20 cellular contexts compared by ENCODE assay signal in genomic region chr14:72743626-72744025, GRCh38.
DNase-seq lines count a peak whose midpoint lies in the region; ATAC-seq and TF ChIP-seq lines count a peak whose summit lies in the region.
"Had no signal": no experiment of that assay in that cellular context is flagged by ENCODE, and none has a peak within 500 bp of the region (broad histone marks: within the 10 kb centered on the region; RNA-seq: fewer than 3 reads in every experiment).

No MANE protein-coding gene starts in this region.

- BruUV-seq in PC-9 (replicated peaks; lab: Mats Ljungman, UMichigan) = no TSS peak

- ATAC-seq in GM19351 (IDR thresholded peaks at IDR 0.05; ENCODE audit: unreplicated experiment) = no peak
- ATAC-seq: GM23338; stimulated activated memory B cell treated with anti-CD40 and anti-IgM and Interleukin-4, amounts not matched to agents 10 μg/mL and 1 μg/mL and 100 μg/mL, for 72 hours had no signal

- intact Hi-C loops in PC-9 (cut with micrococcal nuclease; ENCODE audit: unreplicated experiment) = no loop called here

- peaks cover 8 to 17% (median 12%) of the 10 kb centered on the region in 5 experiments for H3K9me3 Mint-ChIP-seq in brain
- peaks cover 7% of the 10 kb centered on the region for H3K9me3 Mint-ChIP-seq in type B pancreatic cell
- H3K9me3 Mint-ChIP-seq: stimulated activated memory B cell treated with anti-CD40 and anti-IgM and Interleukin-4, amounts not matched to agents 10 μg/mL and 1 μg/mL and 100 μg/mL, for 72 hours had no signal

- TF ChIP-seq CTCF in brain (conservative IDR thresholded peaks at IDR 0.05) = no peak
- TF ChIP-seq CTCF in type B pancreatic cell (conservative IDR thresholded peaks at IDR 0.05) = no peak
- no peak for TF ChIP-seq CTCF in PC-9 (conservative IDR thresholded peaks at IDR 0.05)

- H3K27me3 ChIP-seq in layer of hippocampus (ENCODE audit: control insufficient read depth, insufficient read depth, low read length) = no peaks in the 10 kb centered on the region
- peaks cover 72% of the 10 kb centered on the region for H3K27me3 ChIP-seq in PC-9 (ENCODE audit: insufficient read depth, low read depth)
- H3K27me3 ChIP-seq: uterus had no signal

- H3K4me3 Mint-ChIP-seq in brain = peak overlapping the region in 1 of 5 experiments; percentile 42
- H3K4me3 Mint-ChIP-seq in type B pancreatic cell = no peak overlapping the region
- H3K4me3 Mint-ChIP-seq: activated naive CD4-positive, alpha-beta T cell treated with anti-CD3 and anti-CD28 coated beads, Interleukin-2, amount 10 ng/mL, durations not matched to agents 7 days and 5 days; GM23338; stimulated activated memory B cell treated with anti-CD40 and anti-IgM and Interleukin-4, amounts not matched to agents 10 μg/mL and 1 μg/mL and 100 μg/mL, for 72 hours had no signal

- no peaks in the 10 kb centered on the region for H3K36me3 ChIP-seq in PC-9 (ENCODE audit: low read depth)
- H3K36me3 ChIP-seq: prostate gland, uterus had no signal

- H3K27ac ChIP-seq in layer of hippocampus (ENCODE audit: low read depth, low read length) (peak overlapping the region; percentile 1), PC-9 (no peak overlapping the region)
- H3K27ac ChIP-seq: prostate gland, uterus had no signal

- H4K20me1 ChIP-seq in PC-9 (ENCODE audit: insufficient read depth) = no peaks in the 10 kb centered on the region

- no peak overlapping the region for H2AFZ ChIP-seq in PC-9
- H2AFZ ChIP-seq: GM23338 had no signal

- no peak overlapping the region for H3K4me3 ChIP-seq in PC-9
- H3K4me3 ChIP-seq: GM23338, prostate gland, uterus had no signal

- H3K36me3 Mint-ChIP-seq in brain (peaks cover 18% of the 10 kb centered on the region), type B pancreatic cell (peaks cover 4% of the 10 kb centered on the region)

- H3K27me3 Mint-ChIP-seq in brain (peaks cover 3% of the 10 kb centered on the region), type B pancreatic cell (peaks cover 24% of the 10 kb centered on the region)
- H3K27me3 Mint-ChIP-seq: stimulated activated memory B cell treated with anti-CD40 and anti-IgM and Interleukin-4, amounts not matched to agents 10 μg/mL and 1 μg/mL and 100 μg/mL, for 72 hours had no signal

- H3K27ac Mint-ChIP-seq in brain = peak overlapping the region in 4 of 5 experiments; percentile 13 to 91 (median 60)
- H3K27ac Mint-ChIP-seq in type B pancreatic cell = no peak overlapping the region
- H3K27ac Mint-ChIP-seq: activated naive CD4-positive, alpha-beta T cell treated with anti-CD3 and anti-CD28 coated beads, Interleukin-2, amount 10 ng/mL, durations not matched to agents 7 days and 5 days; GM23338; stimulated activated memory B cell treated with anti-CD40 and anti-IgM and Interleukin-4, amounts not matched to agents 10 μg/mL and 1 μg/mL and 100 μg/mL, for 72 hours had no signal

- H3K4me1 Mint-ChIP-seq in brain (peaks cover 33% of the 10 kb centered on the region), type B pancreatic cell (ENCODE audit: unreplicated experiment) (peaks cover 7% of the 10 kb centered on the region)
- H3K4me1 Mint-ChIP-seq: activated naive CD4-positive, alpha-beta T cell treated with anti-CD3 and anti-CD28 coated beads, Interleukin-2, amount 10 ng/mL, durations not matched to agents 7 days and 5 days; stimulated activated memory B cell treated with anti-CD40 and anti-IgM and Interleukin-4, amounts not matched to agents 10 μg/mL and 1 μg/mL and 100 μg/mL, for 72 hours had no signal

- H3K9me2 ChIP-seq in PC-9 (ENCODE audit: insufficient read depth) = no peaks in the 10 kb centered on the region

- POLR2A ChIA-PET in PC-9 (lab: Charles Lee; ENCODE audit: unreplicated experiment) = no interaction called here

- no peaks in the 10 kb centered on the region for H3K79me2 ChIP-seq in PC-9 (ENCODE audit: low read depth)

- no peaks in the 10 kb centered on the region for H3F3A ChIP-seq in PC-9 (ENCODE audit: insufficient read depth, low read depth)

- no peaks in the 10 kb centered on the region for H3K4me1 ChIP-seq in PC-9 (replicated peaks; ENCODE audit: insufficient read depth)
- H3K4me1 ChIP-seq: prostate gland, uterus had no signal

- CTCF ChIA-PET in PC-9 (lab: Charles Lee) = no interaction called here

- no peak overlapping the region for H3K4me2 ChIP-seq in PC-9
- H3K4me2 ChIP-seq: GM23338 had no signal

- peak; percentile 4 for DNase-seq in activated CD8-positive, alpha-beta memory T cell treated with anti-CD3 and anti-CD28 coated beads for 24 hours
- DNase-seq in activated CD8-positive, alpha-beta memory T cell treated with anti-CD3 and anti-CD28 coated beads, Interleukin-2, amount 50 U/mL, for 4 hours = no peak
- DNase-seq in type B pancreatic cell (ENCODE audit: extremely low spot score, unreplicated experiment) = peak; percentile 40
- no peak for DNase-seq in PC-9
- no peak for DNase-seq in SKM-1 treated with dmso at 0.1 percent for 144 hours (lab: John Stamatoyannopoulos, UW; ENCODE audit: unreplicated experiment)
- DNase-seq: activated CD4-positive, CD25-positive, alpha-beta regulatory T cell treated with anti-CD3 and anti-CD28 coated beads, Interleukin-2, amount 50 U/mL, for 72 hours; activated naive CD4-positive, alpha-beta T cell treated with anti-CD3 and anti-CD28 coated beads, Interleukin-2, amount 10 ng/mL, durations not matched to agents 7 days and 5 days; effector CD4-positive, alpha-beta T cell; Kasumi-1; NCI-H1417 treated with DMSO at 0.1 percent for 48 hours; NCI-H2227 treated with DMSO at 0.1 percent for 48 hours; SIG-M5; T-helper 9 cell; uterus had no signal

- H3K9me3 ChIP-seq in PC-9 (ENCODE audit: insufficient read depth, low read depth) = no peaks in the 10 kb centered on the region
- H3K9me3 ChIP-seq: prostate gland, uterus had no signal

Comparison
In these comparisons a context has a peak if more than half of its experiments do, and no peak if none do; other contexts are left out.
1. DNase-seq: peak in activated CD8-positive, alpha-beta memory T cell treated with anti-CD3 and anti-CD28 coated beads for 24 hours (single experiment) and type B pancreatic cell (single experiment); none in activated CD8-positive, alpha-beta memory T cell treated with anti-CD3 and anti-CD28 coated beads, Interleukin-2, amount 50 U/mL, for 4 hours (single experiment), PC-9 (0 of 2) and SKM-1 treated with dmso at 0.1 percent for 144 hours (single experiment).